22 cellular contexts compared by ENCODE assay signal in the genomic region with DNA sequence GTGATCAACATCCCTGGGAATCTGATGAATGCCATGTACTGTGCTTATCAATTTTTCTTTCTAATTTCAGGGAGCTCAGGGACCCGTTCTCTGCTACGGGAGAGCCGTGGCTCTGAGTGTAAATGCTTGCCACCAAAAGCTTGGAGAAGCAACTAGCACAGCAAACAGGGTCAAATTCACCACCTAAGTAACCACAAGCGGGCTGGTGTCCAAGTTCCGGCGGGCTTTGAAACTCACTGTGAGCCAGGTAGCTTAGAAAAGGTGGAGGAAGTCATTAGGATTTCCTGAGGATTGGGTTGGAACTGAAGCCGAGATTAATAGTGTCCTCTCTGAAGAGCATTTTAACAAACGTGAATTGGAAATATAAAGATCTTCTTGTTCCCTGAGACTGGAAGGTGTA.
DNase-seq lines count a peak whose midpoint lies in the region; ATAC-seq, FAIRE-seq and TF ChIP-seq lines count a peak whose summit lies in the region.
"Had no signal": no experiment of that assay in that cellular context is flagged by ENCODE, and none has a peak within 500 bp of the region (broad histone marks: within the 10 kb centered on the region; RNA-seq: fewer than 3 reads in every experiment).

No MANE protein-coding gene starts in this region.

- peak overlapping the region; percentile 87 for H3K27ac ChIP-seq in left ventricle myocardium inferior (replicated peaks)
- H3K27ac ChIP-seq in endothelial cell of umbilical vein (ENCODE audit: insufficient read depth, low read depth, low read length): no peak overlapping the region
- no peak overlapping the region for H3K27ac ChIP-seq in trophoblast cell (ENCODE audit: low read depth, low read length)
- H3K27ac ChIP-seq: 22Rv1, C4-2B, KMS-11 had no signal

- no peaks in the 10 kb centered on the region for H3K27me3 ChIP-seq in left ventricle myocardium inferior (ENCODE audit: low read depth)
- no peaks in the 10 kb centered on the region for H3K27me3 ChIP-seq in endothelial cell of umbilical vein (ENCODE audit: control insufficient read depth in 2 of 2, insufficient read depth in 2 of 2, low read length in 2 of 2)
- H3K27me3 ChIP-seq in trophoblast cell (ENCODE audit: insufficient read depth, low read length): no peaks in the 10 kb centered on the region

- H2BK12ac ChIP-seq in trophoblast cell (ENCODE audit: low read length): no peak overlapping the region

- peaks cover 3% of the 10 kb centered on the region for H3K79me1 ChIP-seq in trophoblast cell (ENCODE audit: low read length)

- TF ChIP-seq CTCF in left ventricle myocardium inferior (IDR thresholded peaks at IDR 0.05; ENCODE audit: borderline replicate concordance): no peak
- no peak for TF ChIP-seq CTCF in endothelial cell of umbilical vein (IDR thresholded peaks at IDR 0.05; ENCODE audit: extremely low read depth in 1 of 2, insufficient read depth in 1 of 2, low read depth in 1 of 2, low read length in 2 of 2)

- H3K4me3 ChIP-seq in left ventricle myocardium inferior (no peak overlapping the region), endothelial cell of umbilical vein (replicated peaks in 1 of 3; ENCODE audit: insufficient read depth in 1 of 3, low read depth in 1 of 3, low read length in 3 of 3) (no peak overlapping the region), trophoblast cell (ENCODE audit: low read depth, low read length) (no peak overlapping the region)

- no peaks in the 10 kb centered on the region for H3K9me3 ChIP-seq in left ventricle myocardium inferior (replicated peaks)
- no peaks in the 10 kb centered on the region for H3K9me3 ChIP-seq in endothelial cell of umbilical vein (replicated peaks; ENCODE audit: control insufficient read depth, insufficient read depth, low read length)
- no peaks in the 10 kb centered on the region for H3K9me3 ChIP-seq in trophoblast cell (ENCODE audit: insufficient read depth, low read depth, low read length)

- BruUV-seq in endothelial cell of umbilical vein (replicated peaks; lab: Mats Ljungman, UMichigan): no TSS peak

- no peaks in the 10 kb centered on the region for H3K9me1 ChIP-seq in endothelial cell of umbilical vein (replicated peaks; ENCODE audit: control insufficient read depth, extremely low read depth, insufficient read depth, low read length)

- no peak overlapping the region for H4K8ac ChIP-seq in trophoblast cell (ENCODE audit: low read depth, low read length)

- H3K14ac ChIP-seq in trophoblast cell (ENCODE audit: low read length): no peak overlapping the region

- POLR2A ChIA-PET in endothelial cell of umbilical vein (lab: Charles Lee): no interaction called here

- FAIRE-seq in endothelial cell of umbilical vein (lab: Jason Lieb, UNC): peak; percentile 38
- FAIRE-seq: D721Med had no signal

- H2AK5ac ChIP-seq in trophoblast cell (ENCODE audit: low read length): no peak overlapping the region

- intact Hi-C loops in left ventricle myocardium inferior (cut with micrococcal nuclease): no loop called here
- intact Hi-C loops in left ventricle myocardium superior (cut with micrococcal nuclease): no loop called here
- intact Hi-C loops in endothelial cell of umbilical vein (cut with micrococcal nuclease): no loop called here
- intact Hi-C loops in Right ventricle myocardium superior (cut with DNase I): no loop called here

- no CpG with 5 or more reads among the region's 8 CpGs for WGBS in trophoblast cell (ENCODE audit: extremely low coverage, insufficient coverage, insufficient read length)

- H3K4me2 ChIP-seq in endothelial cell of umbilical vein (ENCODE audit: insufficient read depth, low read length) (no peak overlapping the region), trophoblast cell (ENCODE audit: low read length) (no peak overlapping the region)
- H3K4me2 ChIP-seq: KMS-11 had no signal

- H3K23ac ChIP-seq in trophoblast cell (ENCODE audit: low read length): no peak overlapping the region

- no peak for TF ChIP-seq POLR2A in endothelial cell of umbilical vein (IDR thresholded peaks at IDR 0.05; ENCODE audit: low read depth, low read length)

- H2AFZ ChIP-seq in endothelial cell of umbilical vein (ENCODE audit: low read depth, low read length): no peak overlapping the region
- no peak overlapping the region for H2AFZ ChIP-seq in trophoblast cell (ENCODE audit: insufficient read depth, low read length, poor library complexity)

- DNase-seq in left ventricle myocardium inferior: no peak
- DNase-seq in left ventricle myocardium superior: no peak
- DNase-seq in endothelial cell of umbilical vein (ENCODE audit: low read depth, low spot score): no peak
- no peak for DNase-seq in trophoblast cell
- no peak for DNase-seq in amniotic stem cell (lab: John Stamatoyannopoulos, UW)
- no peak for DNase-seq in OCI-M1 (lab: John Stamatoyannopoulos, UW)
- no peak for DNase-seq in Right ventricle myocardium superior
- DNase-seq: AML-193, H7, HFFc6, NCI-H1436, NCI-H2081, NCI-H510A, NCI-H748 treated with DMSO at 0.1 percent for 48 hours, RPMI8226, SIG-M5 had no signal

- no peak for ATAC-seq in left ventricle myocardium superior
- ATAC-seq in GM18907 (IDR thresholded peaks at IDR 0.05; ENCODE audit: unreplicated experiment): no peak
- no peak for ATAC-seq in Right ventricle myocardium superior (ENCODE audit: poor library complexity)
- ATAC-seq: SK-N-SH treated with all-trans-retinoic acid at 6 μM for 48 hours had no signal

- no peak overlapping the region for H4K12ac ChIP-seq in trophoblast cell (ENCODE audit: low read depth, low read length)

- H3K79me2 ChIP-seq in endothelial cell of umbilical vein (ENCODE audit: control insufficient read depth, insufficient read depth, low read length) (peaks cover 51% of the 10 kb centered on the region), trophoblast cell (ENCODE audit: control insufficient read depth, insufficient read depth, low read length, poor library complexity) (peaks cover 9% of the 10 kb centered on the region)

- H3K9ac ChIP-seq in endothelial cell of umbilical vein (replicated peaks; ENCODE audit: extremely low read depth, insufficient read depth, low read length): no peak overlapping the region
- H3K9ac ChIP-seq in trophoblast cell (ENCODE audit: low read length): no peak overlapping the region
- H3K9ac ChIP-seq: KMS-11 had no signal

- dilution Hi-C loops in endothelial cell of umbilical vein (cut with MboI; ENCODE audit: extremely low pct_ligation_motif_present, low sequenced_read_pairs): no loop called here

- no peaks in the 10 kb centered on the region for H3K36me3 ChIP-seq in left ventricle myocardium inferior
- H3K36me3 ChIP-seq in endothelial cell of umbilical vein (ENCODE audit: control insufficient read depth in 2 of 2, extremely low read depth in 1 of 2, insufficient read depth in 2 of 2, low read length in 2 of 2): peaks cover 0 to 2% of the 10 kb centered on the region in 2 experiments
- H3K36me3 ChIP-seq in trophoblast cell (ENCODE audit: control insufficient read depth in 1 of 2, insufficient read depth in 2 of 2, low read length in 2 of 2): peaks cover 3 to 10% of the 10 kb centered on the region in 2 experiments

- H4K91ac ChIP-seq in trophoblast cell (ENCODE audit: low read depth, low read length): peak overlapping the region; percentile 43

- CTCF ChIA-PET in endothelial cell of umbilical vein (lab: Charles Lee): interaction anchor here (1.1 kb wide), 1 partner anchor 65 kb away, joined by 3 read pairs; no protein-coding TSS in a partner anchor

- no peaks in the 10 kb centered on the region for H4K20me1 ChIP-seq in endothelial cell of umbilical vein (replicated peaks; ENCODE audit: control insufficient read depth, extremely low read depth, insufficient read depth, low read length)

- H2BK5ac ChIP-seq in trophoblast cell (ENCODE audit: low read depth, low read length, poor library complexity): no peak overlapping the region

- peaks cover 55% of the 10 kb centered on the region for H3K4me1 ChIP-seq in left ventricle myocardium inferior
- peaks cover 32% of the 10 kb centered on the region for H3K4me1 ChIP-seq in endothelial cell of umbilical vein (ENCODE audit: control insufficient read depth, extremely low read depth, insufficient read depth, low read length)
- H3K4me1 ChIP-seq in trophoblast cell (ENCODE audit: control insufficient read depth in 1 of 2, insufficient read depth in 2 of 2, low read length in 2 of 2): peaks cover 9 to 21% of the 10 kb centered on the region in 2 experiments

- no peak overlapping the region for H2BK120ac ChIP-seq in trophoblast cell (ENCODE audit: insufficient read depth, low read length, poor library complexity)

- H3K4ac ChIP-seq in trophoblast cell (ENCODE audit: low read depth, low read length): peak overlapping the region; percentile 31

- H3K18ac ChIP-seq in trophoblast cell (ENCODE audit: low read length): no peak overlapping the region

TF ChIP-seq in endothelial cell of umbilical vein, 7 proteins besides CTCF, POLR2A, EP300 and RAD21:
- TF ChIP-seq FOS (IDR thresholded peaks at IDR 0.05; ENCODE audit: borderline replicate concordance, insufficient read depth, low read length) (no peak), GATA2 (IDR thresholded peaks at IDR 0.05; ENCODE audit: insufficient read depth, insufficient read length, low read depth, low read length) (no peak), MYC (IDR thresholded peaks at IDR 0.05; ENCODE audit: low read depth, low read length) (no peak), JUN (IDR thresholded peaks at IDR 0.05; ENCODE audit: borderline replicate concordance, insufficient read depth, insufficient read length, low read depth) (no peak), POLR2AphosphoS5 (IDR thresholded peaks at IDR 0.05; ENCODE audit: insufficient read depth, low read depth, low read length) (no peak), EZH2 (IDR thresholded peaks at IDR 0.05; ENCODE audit: borderline replicate concordance, low read depth, low read length, severe bottlenecking) (no peak)
- TF ChIP-seq, protein P1, sequence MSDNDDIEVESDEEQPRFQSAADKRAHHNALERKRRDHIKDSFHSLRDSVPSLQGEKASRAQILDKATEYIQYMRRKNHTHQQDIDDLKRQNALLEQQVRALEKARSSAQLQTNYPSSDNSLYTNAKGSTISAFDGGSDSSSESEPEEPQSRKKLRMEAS (IDR thresholded peaks at IDR 0.05; ENCODE audit: insufficient read depth, insufficient read length): no peak
TF ChIP-seq in endothelial cell of umbilical vein: peak in this region for 0.
